1 cellular context compared by ENCODE assay signal in the genomic region with DNA sequence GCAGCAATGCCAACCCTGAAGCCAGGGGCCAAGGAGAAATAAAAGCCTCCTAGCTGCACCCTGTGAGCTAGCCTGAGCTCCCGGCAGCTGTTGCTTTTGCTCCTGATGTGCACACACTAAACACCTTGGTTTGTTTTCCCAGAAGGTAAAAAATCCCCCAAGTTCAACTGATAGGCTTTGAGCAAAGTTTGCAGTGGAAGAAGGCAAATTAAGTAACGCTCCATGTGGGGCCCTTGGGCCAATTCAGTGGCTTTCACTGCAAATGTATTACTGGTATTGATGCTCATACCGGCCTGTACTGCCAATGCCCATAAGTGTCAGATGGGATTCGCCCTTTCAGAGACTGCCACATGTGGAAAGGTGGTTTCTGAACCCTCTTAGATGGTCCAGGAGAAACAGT.
TF ChIP-seq lines count a peak whose summit lies in the region.

No MANE protein-coding gene starts in this region.

TF ChIP-seq in HepG2, 621 proteins besides CTCF, POLR2A, EP300 and RAD21:
- no peak for TF ChIP-seq ZNF207 (IDR thresholded peaks at IDR 0.05; ENCODE audit: borderline replicate concordance)
- TF ChIP-seq ZNF615 (CRISPR knock-in tag; IDR thresholded peaks at IDR 0.05; ENCODE audit: borderline replicate concordance), result 0 out of 2 replicates have a peak, but pooled peaks have one; percentile 57
- no peak for TF ChIP-seq ZNF12 (CRISPR knock-in tag; IDR thresholded peaks at IDR 0.05)
- TF ChIP-seq, protein P1, sequence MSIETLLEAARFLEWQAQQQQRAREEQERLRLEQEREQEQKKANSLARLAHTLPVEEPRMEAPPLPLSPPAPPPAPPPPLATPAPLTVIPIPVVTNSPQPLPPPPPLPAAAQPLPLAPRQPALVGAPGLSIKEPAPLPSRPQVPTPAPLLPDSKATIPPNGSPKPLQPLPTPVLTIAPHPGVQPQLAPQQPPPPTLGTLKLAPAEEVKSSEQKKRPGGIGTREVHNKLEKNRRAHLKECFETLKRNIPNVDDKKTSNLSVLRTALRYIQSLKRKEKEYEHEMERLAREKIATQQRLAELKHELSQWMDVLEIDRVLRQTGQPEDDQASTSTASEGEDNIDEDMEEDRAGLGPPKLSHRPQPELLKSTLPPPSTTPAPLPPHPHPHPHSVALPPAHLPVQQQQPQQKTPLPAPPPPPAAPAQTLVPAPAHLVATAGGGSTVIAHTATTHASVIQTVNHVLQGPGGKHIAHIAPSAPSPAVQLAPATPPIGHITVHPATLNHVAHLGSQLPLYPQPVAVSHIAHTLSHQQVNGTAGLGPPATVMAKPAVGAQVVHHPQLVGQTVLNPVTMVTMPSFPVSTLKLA (IDR thresholded peaks at IDR 0.05), result no peak
- TF ChIP-seq, protein P2, sequence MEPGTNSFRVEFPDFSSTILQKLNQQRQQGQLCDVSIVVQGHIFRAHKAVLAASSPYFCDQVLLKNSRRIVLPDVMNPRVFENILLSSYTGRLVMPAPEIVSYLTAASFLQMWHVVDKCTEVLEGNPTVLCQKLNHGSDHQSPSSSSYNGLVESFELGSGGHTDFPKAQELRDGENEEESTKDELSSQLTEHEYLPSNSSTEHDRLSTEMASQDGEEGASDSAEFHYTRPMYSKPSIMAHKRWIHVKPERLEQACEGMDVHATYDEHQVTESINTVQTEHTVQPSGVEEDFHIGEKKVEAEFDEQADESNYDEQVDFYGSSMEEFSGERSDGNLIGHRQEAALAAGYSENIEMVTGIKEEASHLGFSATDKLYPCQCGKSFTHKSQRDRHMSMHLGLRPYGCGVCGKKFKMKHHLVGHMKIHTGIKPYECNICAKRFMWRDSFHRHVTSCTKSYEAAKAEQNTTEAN (CRISPR knock-in tag; conservative IDR thresholded peaks at IDR 0.05), result no peak
- no peak for TF ChIP-seq GTF3A (CRISPR knock-in tag; conservative IDR thresholded peaks at IDR 0.05)
- peak; percentile 72; the same call in 1 of the 2 replicates for TF ChIP-seq ZNF17 (CRISPR knock-in tag; IDR thresholded peaks at IDR 0.05)
- TF ChIP-seq HDAC2 (CRISPR knock-in tag; IDR thresholded peaks at IDR 0.05), result no peak
- no peak for TF ChIP-seq ZNF138 (CRISPR knock-in tag; IDR thresholded peaks at IDR 0.05; ENCODE audit: low read depth)
- no peak for TF ChIP-seq SALL2 (CRISPR knock-in tag; IDR thresholded peaks at IDR 0.05)
- TF ChIP-seq HMGA1 (CRISPR knock-in tag; conservative IDR thresholded peaks at IDR 0.05), result no peak
